ENCODE assay signal across 8 cellular contexts in the genomic region with DNA sequence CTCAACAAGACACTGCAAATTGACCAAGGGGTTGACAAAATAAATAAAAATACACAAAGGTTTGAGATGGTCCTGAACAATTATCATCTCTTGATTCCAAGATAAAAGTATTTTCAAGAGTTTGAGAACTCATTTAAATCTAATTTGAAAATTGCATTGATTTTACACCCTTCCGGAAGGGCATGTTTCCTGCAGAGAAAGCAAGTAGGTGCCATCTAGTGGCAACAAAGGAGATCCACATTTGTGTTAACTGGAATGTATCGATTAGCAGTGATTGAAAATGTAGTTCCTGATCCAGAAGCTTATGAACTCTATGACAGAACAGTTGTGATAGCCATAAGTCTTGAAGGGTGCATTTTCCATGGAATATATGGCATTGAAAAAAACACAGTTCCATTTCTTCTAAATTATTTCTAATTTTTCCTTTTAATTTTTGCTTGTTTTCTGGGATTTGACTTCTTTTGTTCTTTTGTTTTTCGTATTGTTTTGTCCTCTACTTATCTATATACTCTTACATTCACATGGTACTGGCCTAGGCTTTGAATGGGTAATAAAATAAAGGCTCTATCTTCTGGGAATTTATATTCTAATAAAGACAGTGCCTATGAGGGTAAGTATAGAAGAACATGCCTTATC.
DNase-seq lines count a peak whose midpoint lies in the region; ATAC-seq and TF ChIP-seq lines count a peak whose summit lies in the region.

No MANE protein-coding gene starts in this region.

- WGBS in psoas muscle, 3 donors: 23 to 26% (median 26%) methylated on average over 3 of the region's 3 CpGs

- H3K27me3 ChIP-seq in psoas muscle (ENCODE audit: insufficient read depth in 3 of 3, low read length in 2 of 3): no peaks in the 10 kb centered on the region

- intact Hi-C loops in psoas muscle (cut with DNase I): loop anchor here (2.0 to 5.0 kb wide), 4 partner anchors 182 to 342 kb away; no protein-coding TSS in a partner anchor

- TF ChIP-seq CTCF in foreskin fibroblast (IDR thresholded peaks at IDR 0.05; ENCODE audit: low read depth, low read length) (peak; percentile 65), psoas muscle (IDR thresholded peaks at IDR 0.05) (peak; percentile 82)

- ATAC-seq in psoas muscle (peak in 1 of 4 donors; percentile 83), GM19397 (IDR thresholded peaks at IDR 0.05; ENCODE audit: unreplicated experiment) (no peak)

- peaks cover 6% of the 10 kb centered on the region for H3K4me1 ChIP-seq in psoas muscle

- no peaks in the 10 kb centered on the region for H3K9me3 ChIP-seq in psoas muscle

- peak; percentile 8 for DNase-seq in stimulated activated CD4-positive, alpha-beta T cell treated with anti-CD3 and anti-CD28 coated beads, Interleukin-4, amount 100 ng/mL, for 24 hours
- no peak for DNase-seq in stimulated activated CD4-positive, alpha-beta T cell treated with anti-CD3 and anti-CD28 coated beads, Interleukin-15, amount 100 ng/mL, for 24 hours
- DNase-seq in Kasumi-1 (lab: John Stamatoyannopoulos, UW) (peak; percentile 33 to 47), SKM-1 treated with dmso at 0.1 percent for 144 hours (lab: John Stamatoyannopoulos, UW; ENCODE audit: unreplicated experiment) (peak; percentile 53), foreskin fibroblast (peak; percentile 19 to 60), psoas muscle (no peak)
- DNase-seq in activated effector memory CD4-positive, alpha-beta T cell treated with anti-CD3 and anti-CD28 coated beads, Interleukin-2, amount 50 U/mL, for 16 hours: no peak

- H3K4me3 ChIP-seq in foreskin fibroblast (ENCODE audit: low read depth in 1 of 2, low read length in 2 of 2) (no peak overlapping the region), psoas muscle (no peak overlapping the region)

- H3K27ac ChIP-seq in psoas muscle: no peak overlapping the region

- no peaks in the 10 kb centered on the region for H3K36me3 ChIP-seq in psoas muscle (ENCODE audit: insufficient read depth in 1 of 2, low read depth in 1 of 2)

Comparison
In these comparisons a context has a peak if more than half of its experiments do, and no peak if none do; other contexts are left out.
1. DNase-seq: peak in stimulated activated CD4-positive, alpha-beta T cell treated with anti-CD3 and anti-CD28 coated beads, Interleukin-4, amount 100 ng/mL, for 24 hours (single experiment), Kasumi-1 (2 of 2), SKM-1 treated with dmso at 0.1 percent for 144 hours (single experiment) and foreskin fibroblast (2 of 2); none in stimulated activated CD4-positive, alpha-beta T cell treated with anti-CD3 and anti-CD28 coated beads, Interleukin-15, amount 100 ng/mL, for 24 hours (single experiment), psoas muscle (0 of 2) and activated effector memory CD4-positive, alpha-beta T cell treated with anti-CD3 and anti-CD28 coated beads, Interleukin-2, amount 50 U/mL, for 16 hours (single experiment).